15 cellular contexts compared by ENCODE assay signal in genomic region chr22:23110922-23111527, GRCh38. TPM values are rescaled to one million over a fixed set of nuclear protein-coding genes. Genes with fewer than 3 reads are reported as not detected.
DNase-seq lines count a peak whose midpoint lies in the region; ATAC-seq and TF ChIP-seq lines count a peak whose summit lies in the region.
"Had no signal": no experiment of that assay in that cellular context is flagged by ENCODE, and none has a peak within 500 bp of the region (broad histone marks: within the 10 kb centered on the region; RNA-seq: fewer than 3 reads in every experiment).

No MANE protein-coding gene starts in this region.

- H3K4me3 ChIP-seq in SJCRH30 (no peak overlapping the region), neuronal stem cell (ENCODE audit: low read length in 2 of 2) (no peak overlapping the region)

- no peak overlapping the region for H3K4me3 Mint-ChIP-seq in nephron progenitor cell
- H3K4me3 Mint-ChIP-seq: activated CD4-positive, alpha-beta T cell treated with anti-CD3 and anti-CD28 coated beads for 36 hours had no signal

- H3K9ac ChIP-seq in neuronal stem cell (ENCODE audit: low read depth, low read length, poor library complexity) = peak overlapping the region; percentile 65

- H4K8ac ChIP-seq in neuronal stem cell (ENCODE audit: low read depth, low read length) = no peak overlapping the region

- H3K4me2 ChIP-seq in neuronal stem cell (ENCODE audit: insufficient read depth, low read length, poor library complexity, severe bottlenecking) = no peak overlapping the region

- H2AFZ ChIP-seq in neuronal stem cell (ENCODE audit: low read length) = no peak overlapping the region

- peak overlapping the region; percentile 45 for H2BK5ac ChIP-seq in neuronal stem cell (ENCODE audit: low read length)

- H3K27me3 Mint-ChIP-seq in nephron progenitor cell (ENCODE audit: low read depth, poor library complexity) = peaks cover 6% of the 10 kb centered on the region
- H3K27me3 Mint-ChIP-seq: activated CD4-positive, alpha-beta T cell treated with anti-CD3 and anti-CD28 coated beads for 36 hours had no signal

- H3K27ac ChIP-seq in SJCRH30 (peak overlapping the region; percentile 98), neuronal stem cell (replicated peaks; ENCODE audit: low read length) (no peak overlapping the region)

- H2BK12ac ChIP-seq in neuronal stem cell (ENCODE audit: low read length) = no peak overlapping the region

- H3K4me1 Mint-ChIP-seq in nephron progenitor cell = peaks cover 14% of the 10 kb centered on the region
- H3K4me1 Mint-ChIP-seq: activated CD4-positive, alpha-beta T cell treated with anti-CD3 and anti-CD28 coated beads for 36 hours had no signal

- no peak overlapping the region for H2BK120ac ChIP-seq in neuronal stem cell (ENCODE audit: low read depth, low read length)

- WGBS in neuronal stem cell (ENCODE audit: extremely low coverage in 2 of 2, insufficient read length in 2 of 2, insufficient replicate concordance in 1 of 2), 2 donors = no CpG with 5 or more reads among the region's 15 CpGs

- peak overlapping the region; percentile 94 for H3K23ac ChIP-seq in neuronal stem cell (ENCODE audit: low read depth, low read length, poor library complexity)

- TF ChIP-seq CTCF in nephron progenitor cell (IDR thresholded peaks at IDR 0.05) = no peak

- H3K4me1 ChIP-seq in SJCRH30 = peaks cover 97% of the 10 kb centered on the region
- peaks cover 4 to 10% of the 10 kb centered on the region in 2 donors for H3K4me1 ChIP-seq in neuronal stem cell (ENCODE audit: control insufficient read depth in 2 of 2, insufficient read depth in 1 of 2, low read depth in 1 of 2, low read length in 2 of 2)

- no peak for ATAC-seq in HG03159 (IDR thresholded peaks at IDR 0.05; ENCODE audit: unreplicated experiment)
- ATAC-seq: activated CD4-positive, alpha-beta T cell treated with anti-CD3 and anti-CD28 coated beads for 36 hours had no signal

- H3K9me3 ChIP-seq in SJCRH30 (replicated peaks) (no peaks in the 10 kb centered on the region), neuronal stem cell (replicated peaks in 1 of 2; ENCODE audit: control insufficient read depth in 2 of 2, insufficient read depth in 1 of 2, low read depth in 1 of 2, low read length in 2 of 2) (no peaks in the 10 kb centered on the region)

- no peaks in the 10 kb centered on the region for H3K36me3 Mint-ChIP-seq in nephron progenitor cell (ENCODE audit: low read depth)

- DNase-seq in NCI-H1417 (lab: John Stamatoyannopoulos, UW) (peak; percentile 36 to 68 (median 63)), NCI-H1417 treated with DMSO at 0.1 percent for 48 hours (lab: John Stamatoyannopoulos, UW) (no peak), NCI-H1092 treated with DMSO at 0.1 percent for 48 hours (lab: John Stamatoyannopoulos, UW) (peak; percentile 61), SJCRH30 (peak; percentile 86 to 90), neuronal stem cell (ENCODE audit: low spot score) (no peak), nephron progenitor cell (no peak)
- DNase-seq in stimulated activated CD4-positive, alpha-beta T cell treated with anti-CD3 and anti-CD28 coated beads, Interleukin-2, amount 100 ng/mL, for 48 hours = no peak
- DNase-seq: activated CD4-positive, alpha-beta T cell treated with anti-CD3 and anti-CD28 coated beads for 36 hours; activated T-cell treated with anti-CD3 and anti-CD28 coated beads, Interleukin-2, amount 50 U/mL, for 48 hours; NCI-H1930 had no signal

- H3K27ac Mint-ChIP-seq in nephron progenitor cell = no peak overlapping the region
- H3K27ac Mint-ChIP-seq: activated CD4-positive, alpha-beta T cell treated with anti-CD3 and anti-CD28 coated beads for 36 hours had no signal

- H4K91ac ChIP-seq in neuronal stem cell (ENCODE audit: low read depth, low read length, poor library complexity) = no peak overlapping the region

- H3K36me3 ChIP-seq in SJCRH30 (no peaks in the 10 kb centered on the region), neuronal stem cell (replicated peaks in 1 of 2; ENCODE audit: control insufficient read depth in 2 of 2, insufficient read depth in 2 of 2, low read length in 2 of 2) (peaks cover 0 to 3% of the 10 kb centered on the region in 2 donors)

- peaks cover 3% of the 10 kb centered on the region for H3K79me1 ChIP-seq in neuronal stem cell (ENCODE audit: low read depth, low read length)

- no peaks in the 10 kb centered on the region for H3K27me3 ChIP-seq in SJCRH30
- H3K27me3 ChIP-seq in neuronal stem cell (ENCODE audit: control insufficient read depth in 3 of 3, insufficient read depth in 3 of 3, low read depth in 1 of 3, low read length in 3 of 3) = no peaks in the 10 kb centered on the region

- H2AK5ac ChIP-seq in neuronal stem cell (ENCODE audit: low read depth, low read length) = no peak overlapping the region

- H3K14ac ChIP-seq in neuronal stem cell (ENCODE audit: low read length) = peak overlapping the region; percentile 2

- no peak overlapping the region for H2BK15ac ChIP-seq in neuronal stem cell (ENCODE audit: low read length)

- H3K4ac ChIP-seq in neuronal stem cell (ENCODE audit: low read length) = no peak overlapping the region

- H3K18ac ChIP-seq in neuronal stem cell (ENCODE audit: low read length) = peak overlapping the region; percentile 35

- H3K9me3 Mint-ChIP-seq in nephron progenitor cell = no peaks in the 10 kb centered on the region

RNA-seq across cellular contexts. Expression of gene RSPH14, which starts 30.8 kb away (rescaled TPM):
- total RNA-seq in SJCRH30 (2014; rRNA removed; shearing (Covaris generic)) = not detected in 2 replicates
- 2.0 TPM for polyA plus RNA-seq in neuronal stem cell (2013, experiment 1 of 2)
- 2.2 TPM for polyA plus RNA-seq in neuronal stem cell (2013, experiment 2 of 2)
- total RNA-seq: mesenteric fat pad; osteocyte; RPMI7951; T-helper 2 cell treated with Interferon-gamma antibody and Interleukin-4, amounts not matched to agents 100 ng/mL and 5 ng/mL, for 36 hours had no signal

RNA-seq across cellular contexts. Expression of gene RAB36, which starts 34.3 kb away (rescaled TPM):
- not detected in 2 replicates for total RNA-seq in SJCRH30 (2014; rRNA removed; shearing (Covaris generic))
- polyA plus RNA-seq in neuronal stem cell (2013, experiment 1 of 2) = 4.5 TPM
- polyA plus RNA-seq in neuronal stem cell (2013, experiment 2 of 2) = 4.5 TPM
- total RNA-seq: T-helper 2 cell treated with Interferon-gamma antibody and Interleukin-4, amounts not matched to agents 100 ng/mL and 5 ng/mL, for 36 hours had no signal

RNA-seq across cellular contexts. Expression of gene GNAZ, which starts 40.7 kb away (rescaled TPM):
- total RNA-seq in SJCRH30 (2014; rRNA removed; shearing (Covaris generic)) = 11.2 and 11.9 TPM in 2 replicates
- polyA plus RNA-seq in neuronal stem cell (2013, experiment 1 of 2) = 36.9 TPM
- polyA plus RNA-seq in neuronal stem cell (2013, experiment 2 of 2) = 37.0 TPM

Comparison
In these comparisons a context has a peak if more than half of its experiments do, and no peak if none do; other contexts are left out.
1. DNase-seq: peak in NCI-H1417 (3 of 3), NCI-H1092 treated with DMSO at 0.1 percent for 48 hours (single experiment) and SJCRH30 (2 of 2); none in NCI-H1417 treated with DMSO at 0.1 percent for 48 hours (single experiment), neuronal stem cell (single experiment), stimulated activated CD4-positive, alpha-beta T cell treated with anti-CD3 and anti-CD28 coated beads, Interleukin-2, amount 100 ng/mL, for 48 hours (0 of 2) and nephron progenitor cell (single experiment).